15 cellular contexts compared by ENCODE assay signal in genomic region chr19:52691737-52692136, GRCh38. TPM values are rescaled to one million over a fixed set of nuclear protein-coding genes. Genes with fewer than 3 reads are reported as not detected.
DNase-seq lines count a peak whose midpoint lies in the region; ATAC-seq and TF ChIP-seq lines count a peak whose summit lies in the region.
"Had no signal": no experiment of that assay in that cellular context is flagged by ENCODE, and none has a peak within 500 bp of the region (broad histone marks: within the 10 kb centered on the region; RNA-seq: fewer than 3 reads in every experiment).

No MANE protein-coding gene starts in this region.

- CTCF ChIA-PET in activated naive CD4-positive, alpha-beta T cell treated with anti-CD3 and anti-CD28 coated beads for 36 hours (lab: Charles Lee) = no interaction called here

- no peak for DNase-seq in activated naive CD4-positive, alpha-beta T cell treated with anti-CD3 and anti-CD28 coated beads for 36 hours
- DNase-seq in activated naive CD4-positive, alpha-beta T cell treated with Interleukin-2 at 50 U/mL for 16 hours = no peak
- DNase-seq in NCI-H82 (lab: John Stamatoyannopoulos, UW) (peak; percentile 93), endothelial cell (ENCODE audit: low spot score) (no peak), midbrain (lab: John Stamatoyannopoulos, UW) (no peak), NCI-H1048 (lab: John Stamatoyannopoulos, UW) (no peak), foreskin keratinocyte (no peak)
- DNase-seq: effector memory CD4-positive, alpha-beta T cell; heart left ventricle; IMR-90; NCI-H226; retina; upper lobe of left lung had no signal

- no peak overlapping the region for H3K9ac ChIP-seq in subcutaneous abdominal adipose tissue (ENCODE audit: low read length in 5 of 5)

- H3K4me1 ChIP-seq in subcutaneous abdominal adipose tissue (ENCODE audit: control insufficient read depth in 5 of 5, insufficient read depth in 5 of 5, low read length in 5 of 5) (peaks cover 2 to 23% (median 18%) of the 10 kb centered on the region in 5 donors), foreskin keratinocyte (no peaks in the 10 kb centered on the region)

- H3K27me3 ChIP-seq in subcutaneous abdominal adipose tissue (ENCODE audit: control insufficient read depth in 5 of 5, insufficient read depth in 4 of 5, low read length in 5 of 5) (no peaks in the 10 kb centered on the region), foreskin keratinocyte (no peaks in the 10 kb centered on the region)
- H3K27me3 ChIP-seq: heart left ventricle, SJSA1, upper lobe of left lung had no signal

- H3K9me3 ChIP-seq in subcutaneous abdominal adipose tissue (ENCODE audit: control insufficient read depth in 5 of 5, low read length in 5 of 5) = no peaks in the 10 kb centered on the region
- H3K9me3 ChIP-seq: heart left ventricle, SJSA1, upper lobe of left lung had no signal

- TF ChIP-seq CTCF in endothelial cell (IDR thresholded peaks at IDR 0.05; ENCODE audit: unreplicated experiment) = no peak
- no peak for TF ChIP-seq CTCF in foreskin keratinocyte (conservative IDR thresholded peaks at IDR 0.05)

- no peaks in the 10 kb centered on the region for H3K9me3 Mint-ChIP-seq in activated naive CD4-positive, alpha-beta T cell treated with anti-CD3 and anti-CD28 coated beads for 36 hours
- H3K9me3 Mint-ChIP-seq in endothelial cell (ENCODE audit: unreplicated experiment) = no peaks in the 10 kb centered on the region

- H3K36me3 Mint-ChIP-seq in activated naive CD4-positive, alpha-beta T cell treated with anti-CD3 and anti-CD28 coated beads for 36 hours (ENCODE audit: low read depth) = peaks cover 8% of the 10 kb centered on the region
- H3K36me3 Mint-ChIP-seq in endothelial cell (ENCODE audit: low read depth, unreplicated experiment) = peaks cover 10% of the 10 kb centered on the region

- no peak overlapping the region for H3K27ac Mint-ChIP-seq in activated naive CD4-positive, alpha-beta T cell treated with anti-CD3 and anti-CD28 coated beads for 36 hours
- no peak overlapping the region for H3K27ac Mint-ChIP-seq in endothelial cell (ENCODE audit: unreplicated experiment)

- no peak for ATAC-seq in foreskin keratinocyte
- ATAC-seq: heart left ventricle had no signal

- H3K4me3 ChIP-seq in subcutaneous abdominal adipose tissue (ENCODE audit: low read depth in 1 of 5, low read length in 5 of 5) = no peak overlapping the region
- H3K4me3 ChIP-seq: SJSA1 had no signal

- H3K36me3 ChIP-seq in subcutaneous abdominal adipose tissue (ENCODE audit: control insufficient read depth in 5 of 5, insufficient read depth in 5 of 5, low read length in 5 of 5) = no peaks in the 10 kb centered on the region
- H3K36me3 ChIP-seq: heart left ventricle, upper lobe of left lung had no signal

- peak overlapping the region; percentile 21 for H3K4me3 Mint-ChIP-seq in activated naive CD4-positive, alpha-beta T cell treated with anti-CD3 and anti-CD28 coated beads for 36 hours
- peak overlapping the region; percentile 59 for H3K4me3 Mint-ChIP-seq in endothelial cell (ENCODE audit: unreplicated experiment)

- intact Hi-C loops in activated naive CD4-positive, alpha-beta T cell treated with anti-CD3 and anti-CD28 coated beads for 36 hours (cut with micrococcal nuclease) = loop anchor here (2.0 to 5.0 kb wide), 2 partner anchors 43 to 54 kb away; partner anchors contain the start of genes ZNF611 and ZNF83

- H3K27me3 Mint-ChIP-seq in activated naive CD4-positive, alpha-beta T cell treated with anti-CD3 and anti-CD28 coated beads for 36 hours (ENCODE audit: low read depth) = no peaks in the 10 kb centered on the region
- H3K27me3 Mint-ChIP-seq in endothelial cell (ENCODE audit: unreplicated experiment) = peaks cover 10% of the 10 kb centered on the region

- H3K27ac ChIP-seq in subcutaneous abdominal adipose tissue (ENCODE audit: low read depth, low read length) = peak overlapping the region; percentile 97
- no peak overlapping the region for H3K27ac ChIP-seq in foreskin keratinocyte

- peaks cover 17% of the 10 kb centered on the region for H3K4me1 Mint-ChIP-seq in activated naive CD4-positive, alpha-beta T cell treated with anti-CD3 and anti-CD28 coated beads for 36 hours (ENCODE audit: low read depth)
- peaks cover 25% of the 10 kb centered on the region for H3K4me1 Mint-ChIP-seq in endothelial cell (ENCODE audit: unreplicated experiment)

RNA-seq across cellular contexts. Expression of gene ZNF611, which starts 43.1 kb away (rescaled TPM):
- total RNA-seq in activated naive CD4-positive, alpha-beta T cell treated with anti-CD3 and anti-CD28 coated beads for 36 hours = 10 to 100 TPM; 10.4 to 12.1 TPM
- total RNA-seq in endothelial cell (ENCODE audit: unreplicated experiment) (29.9 TPM), foreskin keratinocyte (6.5 and 6.9 TPM in 2 replicates)
- polyA plus RNA-seq in foreskin keratinocyte = 0.85 and 1.2 TPM in 2 replicates

RNA-seq across cellular contexts. Expression of gene ZNF83, which starts 53.6 kb away (rescaled TPM):
- total RNA-seq in activated naive CD4-positive, alpha-beta T cell treated with anti-CD3 and anti-CD28 coated beads for 36 hours = 10 to 100 TPM; 23.3 to 23.9 TPM
- total RNA-seq in endothelial cell (ENCODE audit: unreplicated experiment) (40.0 TPM), foreskin keratinocyte (24.7 and 24.8 TPM in 2 replicates)
- polyA plus RNA-seq in foreskin keratinocyte = 6.2 and 6.3 TPM in 2 replicates
